Comparison of ENCODE assay signal across 18 cellular contexts in genomic region chr2:106129150-106129549, GRCh38.
"Had no signal": no experiment of that assay in that cellular context is flagged by ENCODE, and none has a peak within 500 bp of the region (broad histone marks: within the 10 kb centered on the region; RNA-seq: fewer than 3 reads in every experiment).

No MANE protein-coding gene starts in this region.

- H3K27ac ChIP-seq: esophagus muscularis mucosa, sigmoid colon, thoracic aorta, upper lobe of left lung had no signal

- H3K27ac Mint-ChIP-seq: activated B cell treated with CpG ODN at 0.5 μM for 24 hours; activated T-helper 2 cell treated with anti-CD3 and anti-CD28 coated beads, Interferon-gamma antibody, Interleukin-2, Interleukin-4, amounts not matched to agents 10 μg/mL and 5 μg/mL and 100 μg/mL, durations not matched to agents 14 hours and 24 hours and 36 hours; dendritic cell treated with granulocyte-macrophage colony-stimulating factor and Interleukin-4, amounts not matched to agents 40 ng/mL and 50 ng/mL, for 4 days; stimulated activated naive B cell treated with anti-CD40 and anti-IgM and Interleukin-4, amounts not matched to agents 10 μg/mL and 1 μg/mL and 100 μg/mL, for 72 hours; T-helper 2 cell treated with Interferon-gamma antibody and Interleukin-4, amounts not matched to agents 5 μg/mL and 100 μg/mL, for 36 hours had no signal

- ATAC-seq: left cardiac atrium; stimulated activated naive B cell treated with anti-CD40 and anti-IgM and Interleukin-4, amounts not matched to agents 10 μg/mL and 1 μg/mL and 100 μg/mL, for 72 hours had no signal

- H3K4me3 ChIP-seq: esophagus muscularis mucosa, sigmoid colon, thoracic aorta, upper lobe of left lung had no signal

- H3K27me3 Mint-ChIP-seq: activated B cell treated with CpG ODN at 0.5 μM for 24 hours; activated CD4-positive, alpha-beta memory T cell treated with anti-CD3 and anti-CD28 coated beads for 36 hours; dendritic cell treated with granulocyte-macrophage colony-stimulating factor and Interleukin-4, amounts not matched to agents 40 ng/mL and 50 ng/mL, for 4 days; stimulated activated naive B cell treated with anti-CD40 and anti-IgM and Interleukin-4, amounts not matched to agents 10 μg/mL and 1 μg/mL and 100 μg/mL, for 72 hours had no signal

- H3K27me3 ChIP-seq: esophagus muscularis mucosa, sigmoid colon, upper lobe of left lung had no signal

- H3K9me3 ChIP-seq: esophagus muscularis mucosa, sigmoid colon, thoracic aorta, upper lobe of left lung had no signal

- H3K9me3 Mint-ChIP-seq: activated B cell treated with CpG ODN at 0.5 μM for 24 hours; activated CD4-positive, alpha-beta memory T cell treated with anti-CD3 and anti-CD28 coated beads for 36 hours; activated T-helper 2 cell treated with anti-CD3 and anti-CD28 coated beads, Interferon-gamma antibody, Interleukin-2, Interleukin-4, amounts not matched to agents 10 μg/mL and 5 μg/mL and 100 μg/mL, durations not matched to agents 14 hours and 24 hours and 36 hours; dendritic cell treated with granulocyte-macrophage colony-stimulating factor and Interleukin-4, amounts not matched to agents 40 ng/mL and 50 ng/mL, for 4 days; nephron; stimulated activated naive B cell treated with anti-CD40 and anti-IgM and Interleukin-4, amounts not matched to agents 10 μg/mL and 1 μg/mL and 100 μg/mL, for 72 hours; T-helper 2 cell treated with Interferon-gamma antibody and Interleukin-4, amounts not matched to agents 5 μg/mL and 100 μg/mL, for 36 hours had no signal

- H3K4me3 Mint-ChIP-seq: activated B cell treated with CpG ODN at 0.5 μM for 24 hours; activated CD4-positive, alpha-beta memory T cell treated with anti-CD3 and anti-CD28 coated beads for 36 hours; dendritic cell treated with granulocyte-macrophage colony-stimulating factor and Interleukin-4, amounts not matched to agents 40 ng/mL and 50 ng/mL, for 4 days; stimulated activated naive B cell treated with anti-CD40 and anti-IgM and Interleukin-4, amounts not matched to agents 10 μg/mL and 1 μg/mL and 100 μg/mL, for 72 hours; T-helper 2 cell treated with Interferon-gamma antibody and Interleukin-4, amounts not matched to agents 5 μg/mL and 100 μg/mL, for 36 hours had no signal

- DNase-seq: activated B cell treated with CpG ODN at 0.5 μM for 24 hours; activated CD4-positive, alpha-beta memory T cell treated with anti-CD3 and anti-CD28 coated beads for 36 hours; activated CD4-positive, alpha-beta T cell treated with anti-CD3 and anti-CD28 coated beads for 4 hours; activated naive CD4-positive, alpha-beta T cell treated with anti-CD3 and anti-CD28 coated beads, Interleukin-2, amount 50 U/mL, for 16 hours; activated T-cell treated with anti-CD3 and anti-CD28 coated beads for 4 hours; effector CD8-positive, alpha-beta T cell; left cardiac atrium; mesendoderm; nucleus accumbens; sigmoid colon; stimulated activated naive B cell treated with anti-CD40 and anti-IgM and Interleukin-4, amounts not matched to agents 10 μg/mL and 1 μg/mL and 100 μg/mL, for 72 hours; upper lobe of left lung had no signal
